ENCODE assay signal across 2 cellular contexts in genomic region chr21:45324430-45325205, GRCh38.
TF ChIP-seq lines count a peak whose summit lies in the region.

No MANE protein-coding gene starts in this region.

TF ChIP-seq in K562, 482 proteins besides CTCF, POLR2A, EP300 and RAD21:
- TF ChIP-seq HMGN3 (IDR thresholded peaks at IDR 0.05; ENCODE audit: borderline replicate concordance, extremely low read depth, insufficient read length, low read depth, low read length) = no peak
- TF ChIP-seq GTF2A2 (tag; IDR thresholded peaks at IDR 0.05) = no peak
- TF ChIP-seq USF2 (CRISPR knock-in tag; IDR thresholded peaks at IDR 0.05) = peak; percentile 16; the same call in 1 of the 2 replicates
- TF ChIP-seq PBX2 (CRISPR knock-in tag; IDR thresholded peaks at IDR 0.05; ENCODE audit: low read depth) = no peak
- no peak for TF ChIP-seq PBX2 (tag; conservative IDR thresholded peaks at IDR 0.05; ENCODE audit: low read depth)

TF ChIP-seq in HepG2, 621 proteins besides CTCF, POLR2A, EP300 and RAD21 (continues in another document):
- no peak for TF ChIP-seq JDP2 (CRISPR knock-in tag; IDR thresholded peaks at IDR 0.05; ENCODE audit: borderline replicate concordance)
- TF ChIP-seq ATF1 (CRISPR knock-in tag; IDR thresholded peaks at IDR 0.05) = no peak
- no peak for TF ChIP-seq IKZF4 (CRISPR knock-in tag; IDR thresholded peaks at IDR 0.05; ENCODE audit: borderline replicate concordance, low read depth, not compliant biosample characterization)
- TF ChIP-seq MYC (CRISPR knock-in tag; IDR thresholded peaks at IDR 0.05; ENCODE audit: borderline replicate concordance) = no peak
- TF ChIP-seq DZIP1 (CRISPR knock-in tag; IDR thresholded peaks at IDR 0.05) = no peak
- TF ChIP-seq, protein P1, sequence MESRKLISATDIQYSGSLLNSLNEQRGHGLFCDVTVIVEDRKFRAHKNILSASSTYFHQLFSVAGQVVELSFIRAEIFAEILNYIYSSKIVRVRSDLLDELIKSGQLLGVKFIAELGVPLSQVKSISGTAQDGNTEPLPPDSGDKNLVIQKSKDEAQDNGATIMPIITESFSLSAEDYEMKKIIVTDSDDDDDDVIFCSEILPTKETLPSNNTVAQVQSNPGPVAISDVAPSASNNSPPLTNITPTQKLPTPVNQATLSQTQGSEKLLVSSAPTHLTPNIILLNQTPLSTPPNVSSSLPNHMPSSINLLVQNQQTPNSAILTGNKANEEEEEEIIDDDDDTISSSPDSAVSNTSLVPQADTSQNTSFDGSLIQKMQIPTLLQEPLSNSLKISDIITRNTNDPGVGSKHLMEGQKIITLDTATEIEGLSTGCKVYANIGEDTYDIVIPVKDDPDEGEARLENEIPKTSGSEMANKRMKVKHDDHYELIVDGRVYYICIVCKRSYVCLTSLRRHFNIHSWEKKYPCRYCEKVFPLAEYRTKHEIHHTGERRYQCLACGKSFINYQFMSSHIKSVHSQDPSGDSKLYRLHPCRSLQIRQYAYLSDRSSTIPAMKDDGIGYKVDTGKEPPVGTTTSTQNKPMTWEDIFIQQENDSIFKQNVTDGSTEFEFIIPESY (CRISPR knock-in tag; IDR thresholded peaks at IDR 0.05) = peak; percentile 54
- no peak for TF ChIP-seq ZNF839 (CRISPR knock-in tag; IDR thresholded peaks at IDR 0.05; ENCODE audit: borderline replicate concordance)
- TF ChIP-seq TFDP1 (CRISPR knock-in tag; IDR thresholded peaks at IDR 0.05; ENCODE audit: borderline replicate concordance) = no peak
- 0 out of 2 replicates have a peak, but pooled peaks have one; percentile 21 for TF ChIP-seq ZBTB7B (CRISPR knock-in tag; IDR thresholded peaks at IDR 0.05)
- no peak for TF ChIP-seq ZNF274 (CRISPR knock-in tag; IDR thresholded peaks at IDR 0.05)
- TF ChIP-seq BCL6 (CRISPR knock-in tag; IDR thresholded peaks at IDR 0.05) = no peak
- no peak for TF ChIP-seq ZNF30 (CRISPR knock-in tag; IDR thresholded peaks at IDR 0.05)
- no peak for TF ChIP-seq STAT5B (CRISPR knock-in tag; IDR thresholded peaks at IDR 0.05)
- no peak for TF ChIP-seq ZFP1 (CRISPR knock-in tag; IDR thresholded peaks at IDR 0.05)
- TF ChIP-seq U2AF1 (optimal IDR thresholded peaks at IDR 0.05; ENCODE audit: low read depth, low read length) = no peak
- TF ChIP-seq ZNF768 (CRISPR knock-in tag; IDR thresholded peaks at IDR 0.05) = no peak
- TF ChIP-seq ZNF205 (CRISPR knock-in tag; IDR thresholded peaks at IDR 0.05) = no peak
- no peak for TF ChIP-seq ZBTB1 (CRISPR knock-in tag; IDR thresholded peaks at IDR 0.05; ENCODE audit: borderline replicate concordance)
- no peak for TF ChIP-seq MED1 (CRISPR knock-in tag; IDR thresholded peaks at IDR 0.05)
- TF ChIP-seq, protein P2, sequence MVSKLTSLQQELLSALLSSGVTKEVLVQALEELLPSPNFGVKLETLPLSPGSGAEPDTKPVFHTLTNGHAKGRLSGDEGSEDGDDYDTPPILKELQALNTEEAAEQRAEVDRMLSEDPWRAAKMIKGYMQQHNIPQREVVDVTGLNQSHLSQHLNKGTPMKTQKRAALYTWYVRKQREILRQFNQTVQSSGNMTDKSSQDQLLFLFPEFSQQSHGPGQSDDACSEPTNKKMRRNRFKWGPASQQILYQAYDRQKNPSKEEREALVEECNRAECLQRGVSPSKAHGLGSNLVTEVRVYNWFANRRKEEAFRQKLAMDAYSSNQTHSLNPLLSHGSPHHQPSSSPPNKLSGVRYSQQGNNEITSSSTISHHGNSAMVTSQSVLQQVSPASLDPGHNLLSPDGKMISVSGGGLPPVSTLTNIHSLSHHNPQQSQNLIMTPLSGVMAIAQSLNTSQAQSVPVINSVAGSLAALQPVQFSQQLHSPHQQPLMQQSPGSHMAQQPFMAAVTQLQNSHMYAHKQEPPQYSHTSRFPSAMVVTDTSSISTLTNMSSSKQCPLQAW (CRISPR knock-in tag; IDR thresholded peaks at IDR 0.05) = no peak
- TF ChIP-seq THAP8 (CRISPR knock-in tag; IDR thresholded peaks at IDR 0.05; ENCODE audit: borderline replicate concordance) = no peak
- no peak for TF ChIP-seq ZNF33B (CRISPR knock-in tag; IDR thresholded peaks at IDR 0.05)
- no peak for TF ChIP-seq FOXA1 (IDR thresholded peaks at IDR 0.05)
- no peak for TF ChIP-seq FOXA1 (CRISPR knock-in tag; IDR thresholded peaks at IDR 0.05)
- TF ChIP-seq TEAD2 (CRISPR knock-in tag; IDR thresholded peaks at IDR 0.05) = no peak
- no peak for TF ChIP-seq ZNF264 (CRISPR knock-in tag; IDR thresholded peaks at IDR 0.05)
- TF ChIP-seq ZNF367 (CRISPR knock-in tag; IDR thresholded peaks at IDR 0.05; ENCODE audit: borderline replicate concordance) = no peak
- no peak for TF ChIP-seq GZF1 (CRISPR knock-in tag; IDR thresholded peaks at IDR 0.05)
- no peak for TF ChIP-seq NBN (conservative IDR thresholded peaks at IDR 0.05)
- no peak for TF ChIP-seq ZNF552 (CRISPR knock-in tag; IDR thresholded peaks at IDR 0.05; ENCODE audit: borderline replicate concordance)
- no peak for TF ChIP-seq HOXA9 (CRISPR knock-in tag; IDR thresholded peaks at IDR 0.05; ENCODE audit: borderline replicate concordance)
- TF ChIP-seq MATR3 (CRISPR knock-in tag; IDR thresholded peaks at IDR 0.05) = no peak
- TF ChIP-seq, protein P3, sequence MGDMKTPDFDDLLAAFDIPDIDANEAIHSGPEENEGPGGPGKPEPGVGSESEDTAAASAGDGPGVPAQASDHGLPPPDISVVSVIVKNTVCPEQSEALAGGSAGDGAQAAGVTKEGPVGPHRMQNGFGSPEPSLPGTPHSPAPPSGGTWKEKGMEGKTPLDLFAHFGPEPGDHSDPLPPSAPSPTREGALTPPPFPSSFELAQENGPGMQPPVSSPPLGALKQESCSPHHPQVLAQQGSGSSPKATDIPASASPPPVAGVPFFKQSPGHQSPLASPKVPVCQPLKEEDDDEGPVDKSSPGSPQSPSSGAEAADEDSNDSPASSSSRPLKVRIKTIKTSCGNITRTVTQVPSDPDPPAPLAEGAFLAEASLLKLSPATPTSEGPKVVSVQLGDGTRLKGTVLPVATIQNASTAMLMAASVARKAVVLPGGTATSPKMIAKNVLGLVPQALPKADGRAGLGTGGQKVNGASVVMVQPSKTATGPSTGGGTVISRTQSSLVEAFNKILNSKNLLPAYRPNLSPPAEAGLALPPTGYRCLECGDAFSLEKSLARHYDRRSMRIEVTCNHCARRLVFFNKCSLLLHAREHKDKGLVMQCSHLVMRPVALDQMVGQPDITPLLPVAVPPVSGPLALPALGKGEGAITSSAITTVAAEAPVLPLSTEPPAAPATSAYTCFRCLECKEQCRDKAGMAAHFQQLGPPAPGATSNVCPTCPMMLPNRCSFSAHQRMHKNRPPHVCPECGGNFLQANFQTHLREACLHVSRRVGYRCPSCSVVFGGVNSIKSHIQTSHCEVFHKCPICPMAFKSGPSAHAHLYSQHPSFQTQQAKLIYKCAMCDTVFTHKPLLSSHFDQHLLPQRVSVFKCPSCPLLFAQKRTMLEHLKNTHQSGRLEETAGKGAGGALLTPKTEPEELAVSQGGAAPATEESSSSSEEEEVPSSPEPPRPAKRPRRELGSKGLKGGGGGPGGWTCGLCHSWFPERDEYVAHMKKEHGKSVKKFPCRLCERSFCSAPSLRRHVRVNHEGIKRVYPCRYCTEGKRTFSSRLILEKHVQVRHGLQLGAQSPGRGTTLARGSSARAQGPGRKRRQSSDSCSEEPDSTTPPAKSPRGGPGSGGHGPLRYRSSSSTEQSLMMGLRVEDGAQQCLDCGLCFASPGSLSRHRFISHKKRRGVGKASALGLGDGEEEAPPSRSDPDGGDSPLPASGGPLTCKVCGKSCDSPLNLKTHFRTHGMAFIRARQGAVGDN (CRISPR knock-in tag; IDR thresholded peaks at IDR 0.05) = peak; percentile 45
- TF ChIP-seq HNRNPLL (IDR thresholded peaks at IDR 0.05; ENCODE audit: low read depth, low read length, poor library complexity, severe bottlenecking) = peak; percentile 31
- no peak for TF ChIP-seq BCL3 (CRISPR knock-in tag; IDR thresholded peaks at IDR 0.05)
- no peak for TF ChIP-seq ZNF580 (CRISPR knock-in tag; IDR thresholded peaks at IDR 0.05; ENCODE audit: borderline replicate concordance, low read depth)
- TF ChIP-seq KAT8 (CRISPR knock-in tag; IDR thresholded peaks at IDR 0.05) = no peak
- TF ChIP-seq PCBP1 (IDR thresholded peaks at IDR 0.05; ENCODE audit: borderline replicate concordance, low read depth, low read length) = peak; percentile 72; the same call in 1 of the 2 replicates
- TF ChIP-seq ZFP91 (CRISPR knock-in tag; IDR thresholded peaks at IDR 0.05; ENCODE audit: borderline replicate concordance) = 0 out of 2 replicates have a peak, but pooled peaks have one; percentile 8
- peak; percentile 98 for TF ChIP-seq HNRNPL (IDR thresholded peaks at IDR 0.05; ENCODE audit: low read depth, low read length)
- TF ChIP-seq MED13 (CRISPR knock-in tag; IDR thresholded peaks at IDR 0.05) = no peak
- TF ChIP-seq, protein P4, sequence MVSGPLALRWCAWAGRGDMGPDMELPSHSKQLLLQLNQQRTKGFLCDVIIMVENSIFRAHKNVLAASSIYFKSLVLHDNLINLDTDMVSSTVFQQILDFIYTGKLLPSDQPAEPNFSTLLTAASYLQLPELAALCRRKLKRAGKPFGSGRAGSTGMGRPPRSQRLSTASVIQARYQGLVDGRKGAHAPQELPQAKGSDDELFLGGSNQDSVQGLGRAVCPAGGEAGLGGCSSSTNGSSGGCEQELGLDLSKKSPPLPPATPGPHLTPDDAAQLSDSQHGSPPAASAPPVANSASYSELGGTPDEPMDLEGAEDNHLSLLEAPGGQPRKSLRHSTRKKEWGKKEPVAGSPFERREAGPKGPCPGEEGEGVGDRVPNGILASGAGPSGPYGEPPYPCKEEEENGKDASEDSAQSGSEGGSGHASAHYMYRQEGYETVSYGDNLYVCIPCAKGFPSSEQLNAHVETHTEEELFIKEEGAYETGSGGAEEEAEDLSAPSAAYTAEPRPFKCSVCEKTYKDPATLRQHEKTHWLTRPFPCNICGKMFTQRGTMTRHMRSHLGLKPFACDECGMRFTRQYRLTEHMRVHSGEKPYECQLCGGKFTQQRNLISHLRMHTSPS (CRISPR knock-in tag; IDR thresholded peaks at IDR 0.05; ENCODE audit: low read depth) = peak; percentile 72; the same call in 1 of the 2 replicates
- no peak for TF ChIP-seq DPF2 (CRISPR knock-in tag; IDR thresholded peaks at IDR 0.05; ENCODE audit: borderline replicate concordance, low read depth)
- TF ChIP-seq MEF2D (CRISPR knock-in tag; IDR thresholded peaks at IDR 0.05) = no peak
- TF ChIP-seq ZKSCAN1 (IDR thresholded peaks at IDR 0.05; ENCODE audit: low read length) = no peak
- no peak for TF ChIP-seq GATAD1 (CRISPR knock-in tag; IDR thresholded peaks at IDR 0.05)
- TF ChIP-seq, protein P5, sequence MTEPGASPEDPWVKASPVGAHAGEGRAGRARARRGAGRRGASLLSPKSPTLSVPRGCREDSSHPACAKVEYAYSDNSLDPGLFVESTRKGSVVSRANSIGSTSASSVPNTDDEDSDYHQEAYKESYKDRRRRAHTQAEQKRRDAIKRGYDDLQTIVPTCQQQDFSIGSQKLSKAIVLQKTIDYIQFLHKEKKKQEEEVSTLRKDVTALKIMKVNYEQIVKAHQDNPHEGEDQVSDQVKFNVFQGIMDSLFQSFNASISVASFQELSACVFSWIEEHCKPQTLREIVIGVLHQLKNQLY (CRISPR knock-in tag; IDR thresholded peaks at IDR 0.05) = no peak
- TF ChIP-seq NCOA2 (CRISPR knock-in tag; IDR thresholded peaks at IDR 0.05) = no peak
